3 cellular contexts compared by ENCODE assay signal in the genomic region with DNA sequence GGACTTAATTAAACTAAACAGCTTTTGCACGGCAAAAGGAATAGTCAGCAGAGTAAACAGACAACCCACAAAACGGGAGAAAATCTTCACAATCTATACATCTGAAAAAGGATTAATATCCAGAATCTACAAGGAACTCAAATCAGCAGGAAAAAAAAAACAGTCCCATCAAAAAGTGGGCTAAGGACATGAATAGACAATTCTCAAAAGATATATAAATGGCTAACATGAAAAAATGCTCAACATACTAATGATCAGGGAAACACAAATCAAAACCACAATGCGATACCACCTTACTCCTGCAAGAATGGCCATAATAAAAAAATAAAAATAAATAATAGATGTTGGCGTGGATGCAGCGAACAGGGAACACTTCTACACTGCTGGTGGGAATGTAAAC. TPM values are rescaled to one million over a fixed set of nuclear protein-coding genes. Genes with fewer than 3 reads are reported as not detected.
"Had no signal": no experiment of that assay in that cellular context is flagged by ENCODE, and none has a peak within 500 bp of the region (broad histone marks: within the 10 kb centered on the region; RNA-seq: fewer than 3 reads in every experiment).

No MANE protein-coding gene starts in this region.

RNA-seq across cellular contexts. Expression of a gene that starts 1.7 kb away (rescaled TPM):
- polyA plus RNA-seq: naive thymus-derived CD4-positive, alpha-beta T cell had no signal

RNA-seq across cellular contexts. Expression of a gene that starts 38.4 kb away (rescaled TPM):
- total RNA-seq: naive thymus-derived CD4-positive, alpha-beta T cell; upper lobe of right lung had no signal
- polyA plus RNA-seq: immature natural killer cell; naive thymus-derived CD4-positive, alpha-beta T cell had no signal
